In genomic region chr22:38396440-38397069, GRCh38 we compare ENCODE assay signal across 9 cellular contexts. TPM values are rescaled to one million over a fixed set of nuclear protein-coding genes. Genes with fewer than 3 reads are reported as not detected.
DNase-seq lines count a peak whose midpoint lies in the region; ATAC-seq and TF ChIP-seq lines count a peak whose summit lies in the region.
"Not testable (repeated sequence)": the region's sequence is repeated elsewhere in the genome, so short reads cannot be mapped to it uniquely, and the experiment has no call there.
"Had no signal": no experiment of that assay in that cellular context is flagged by ENCODE, and none has a peak within 500 bp of the region (broad histone marks: within the 10 kb centered on the region; RNA-seq: fewer than 3 reads in every experiment).

No MANE protein-coding gene starts in this region.

- not testable (repeated sequence) for H3K9me3 Mint-ChIP-seq in activated naive CD4-positive, alpha-beta T cell treated with anti-CD3 and anti-CD28 coated beads, Interleukin-2, amount 50 U/mL, for 72 hours; naive thymus-derived CD4-positive, alpha-beta T cell

- H3K79me2 ChIP-seq in hepatocyte: peaks cover 62% of the 10 kb centered on the region

- H3K9ac ChIP-seq in SK-N-MC (ENCODE audit: insufficient read length): peak overlapping the region; percentile 28
- peak overlapping the region in 1 of 2 donors; percentile 25 for H3K9ac ChIP-seq in duodenal mucosa (ENCODE audit: low read depth in 1 of 2, low read length in 2 of 2)

- H3K4me1 ChIP-seq in HEK293 (ENCODE audit: control insufficient read depth, insufficient read depth, low read length) (peaks cover 15% of the 10 kb centered on the region), hepatocyte (ENCODE audit: insufficient read depth) (peaks cover 26% of the 10 kb centered on the region)
- not testable (repeated sequence) for H3K4me1 ChIP-seq in duodenal mucosa (ENCODE audit: control insufficient read depth in 1 of 2, insufficient read depth in 2 of 2, low read length in 2 of 2); naive thymus-derived CD4-positive, alpha-beta T cell (ENCODE audit: control insufficient read depth in 2 of 2, insufficient read depth in 2 of 2, low read length in 2 of 2)

- not testable (repeated sequence) for TF ChIP-seq CTCF in AG10803 (conservative IDR thresholded peaks at IDR 0.05; ENCODE audit: low read length); HEK293 (tag by site-specific recombination; IDR thresholded peaks at IDR 0.05); hepatocyte (IDR thresholded peaks at IDR 0.05; ENCODE audit: poor library complexity)

- H3K36me3 ChIP-seq in HEK293 (ENCODE audit: control insufficient read depth in 2 of 2, insufficient read depth in 1 of 2, low read length in 2 of 2); SK-N-MC (ENCODE audit: insufficient read depth, low read length); duodenal mucosa (ENCODE audit: control insufficient read depth in 1 of 2, insufficient read depth in 2 of 2, low read length in 2 of 2); hepatocyte (replicated peaks; ENCODE audit: insufficient read depth, low read depth); naive thymus-derived CD4-positive, alpha-beta T cell (ENCODE audit: control insufficient read depth in 2 of 3, insufficient read depth in 3 of 3, low read length in 3 of 3): not testable (repeated sequence)

- peak overlapping the region; percentile 91 for H3K4me2 ChIP-seq in hepatocyte

- H4K20me1 ChIP-seq in hepatocyte (ENCODE audit: insufficient read depth, poor library complexity, severe bottlenecking): peaks cover 11% of the 10 kb centered on the region

- H3K9me2 ChIP-seq in hepatocyte (replicated peaks; ENCODE audit: insufficient read depth): not testable (repeated sequence)

- intact Hi-C loops in naive thymus-derived CD4-positive, alpha-beta T cell (cut with micrococcal nuclease): loop anchor here (5.0 kb wide), 6 partner anchors 111 to 921 kb away; partner anchors contain the start of genes DDX17 (in 2 of the 2), CBX7 (in 1 of the 2), JOSD1 (in 1 of the 2) and PLA2G6 (in 1 of the 2)

- H3K27me3 ChIP-seq in duodenal mucosa (ENCODE audit: control insufficient read depth in 1 of 2, insufficient read depth in 2 of 2, low read length in 2 of 2); hepatocyte; naive thymus-derived CD4-positive, alpha-beta T cell (ENCODE audit: control insufficient read depth in 2 of 2, insufficient read depth in 2 of 2, low read length in 2 of 2): not testable (repeated sequence)

- peak overlapping the region; percentile 75 to 88 (median 81) for H3K4me3 Mint-ChIP-seq in naive thymus-derived CD4-positive, alpha-beta T cell

- peaks cover 0 to 20% (median 0%) of the 10 kb centered on the region in 5 donors for H3K27me3 Mint-ChIP-seq in naive thymus-derived CD4-positive, alpha-beta T cell

- WGBS in hepatocyte (ENCODE audit: low lambda C conversion rate, missing lambda C conversion rate): 60% methylated on average over 12 of the region's 12 CpGs

- CTCF ChIA-PET in HEK293 (lab: Yijun Ruan, JAX); naive thymus-derived CD4-positive, alpha-beta T cell (lab: Charles Lee): not testable (repeated sequence)

- H3K4me1 Mint-ChIP-seq in naive thymus-derived CD4-positive, alpha-beta T cell: peaks cover 11 to 53% (median 45%) of the 10 kb centered on the region in 7 donors

- not testable (repeated sequence) for DNase-seq in AG10803 (ENCODE audit: low read depth); SK-N-MC (ENCODE audit: low read depth, low spot score); activated naive CD4-positive, alpha-beta T cell treated with anti-CD3 and anti-CD28 coated beads, Interleukin-2, amount 50 U/mL, for 72 hours (ENCODE audit: low spot score in 2 of 2); hepatocyte (ENCODE audit: low spot score); naive thymus-derived CD4-positive, alpha-beta T cell

- H3K9me3 ChIP-seq in HEK293 (ENCODE audit: control insufficient read depth, insufficient read depth, low read depth, low read length); SK-N-MC (ENCODE audit: low read depth, low read length); duodenal mucosa (ENCODE audit: control insufficient read depth in 1 of 2, low read length in 2 of 2); hepatocyte (ENCODE audit: low read depth); naive thymus-derived CD4-positive, alpha-beta T cell (ENCODE audit: control insufficient read depth in 2 of 3, low read length in 3 of 3): not testable (repeated sequence)

- H3K36me3 Mint-ChIP-seq in activated naive CD4-positive, alpha-beta T cell treated with anti-CD3 and anti-CD28 coated beads, Interleukin-2, amount 50 U/mL, for 72 hours; naive thymus-derived CD4-positive, alpha-beta T cell: not testable (repeated sequence)

- not testable (repeated sequence) for H2AFZ ChIP-seq in hepatocyte

- peak overlapping the region; percentile 68; the same call in 1 of the 2 replicates for H3K4me3 ChIP-seq in AG10803 (ENCODE audit: low read length)
- peak overlapping the region; percentile 59 for H3K4me3 ChIP-seq in HEK293 (ENCODE audit: low read depth, low read length)
- H3K4me3 ChIP-seq in SK-N-MC: peak overlapping the region; percentile 91
- H3K4me3 ChIP-seq in duodenal mucosa (ENCODE audit: low read depth in 1 of 2, low read length in 2 of 2): peak overlapping the region; percentile 69 to 73
- peak overlapping the region; percentile 83 for H3K4me3 ChIP-seq in hepatocyte
- H3K4me3 ChIP-seq in naive thymus-derived CD4-positive, alpha-beta T cell (ENCODE audit: low read length): not testable (repeated sequence)
- H3K4me3 ChIP-seq in skin epidermis: peak overlapping the region; percentile 48 to 85 (median 84)

- H3K27ac Mint-ChIP-seq in activated naive CD4-positive, alpha-beta T cell treated with anti-CD3 and anti-CD28 coated beads, Interleukin-2, amount 50 U/mL, for 72 hours: peak overlapping the region; percentile 75 to 76
- peak overlapping the region in 8 of 9 donors; percentile 26 to 84 (median 76) for H3K27ac Mint-ChIP-seq in naive thymus-derived CD4-positive, alpha-beta T cell

- POLR2A ChIA-PET in HEK293 (lab: Yijun Ruan, JAX): interaction anchor here (0.6 to 1.2 kb wide), 2 partner anchors 79 to 616 kb away, joined by 3 read pairs; no protein-coding TSS in a partner anchor
- POLR2A ChIA-PET in naive thymus-derived CD4-positive, alpha-beta T cell (lab: Charles Lee): not testable (repeated sequence)

- ATAC-seq in activated naive CD4-positive, alpha-beta T cell treated with anti-CD3 and anti-CD28 coated beads, Interleukin-2, amount 50 U/mL, for 72 hours; naive thymus-derived CD4-positive, alpha-beta T cell: not testable (repeated sequence)

- peak overlapping the region; percentile 80 for H3K27ac ChIP-seq in HEK293 (ENCODE audit: extremely low read depth, low read depth, low read length)
- peak overlapping the region; percentile 93 for H3K27ac ChIP-seq in SK-N-MC
- not testable (repeated sequence) for H3K27ac ChIP-seq in duodenal mucosa (ENCODE audit: low read depth, low read length)
- peak overlapping the region; percentile 52 for H3K27ac ChIP-seq in hepatocyte
- peak overlapping the region; percentile 13 for H3K27ac ChIP-seq in naive thymus-derived CD4-positive, alpha-beta T cell (ENCODE audit: low read depth, low read length)
- peak overlapping the region in 18 of 21 experiments; percentile 83 to 97 (median 91) for H3K27ac ChIP-seq in skin epidermis

TF ChIP-seq in HEK293, 187 proteins besides CTCF, POLR2A, EP300 and RAD21 (continues in another document):
- 0 out of 2 replicates have a peak, but pooled peaks have one; percentile 40 for TF ChIP-seq ZNF24 (tag by site-specific recombination; IDR thresholded peaks at IDR 0.05)
- TF ChIP-seq PRDM10 (tag by site-specific recombination; IDR thresholded peaks at IDR 0.05): peak; percentile 96

RNA-seq across cellular contexts. Expression of gene KCNJ4, which starts 58.4 kb away (rescaled TPM):
- total RNA-seq in activated naive CD4-positive, alpha-beta T cell treated with anti-CD3 and anti-CD28 coated beads, Interleukin-2, amount 50 U/mL, for 72 hours: not detected
- total RNA-seq in hepatocyte: 0.24 and 0.50 TPM in 2 replicates
- polyA plus RNA-seq in hepatocyte: 0.08 and 0.30 TPM in 2 replicates
- total RNA-seq in naive thymus-derived CD4-positive, alpha-beta T cell: not detected
- not detected for polyA plus RNA-seq in naive thymus-derived CD4-positive, alpha-beta T cell
- total RNA-seq: lung microvascular endothelial cell had no signal
